Comparison of ENCODE assay signal across 2 cellular contexts in genomic region chr1:157092831-157093230, GRCh38.
TF ChIP-seq lines count a peak whose summit lies in the region.

No MANE protein-coding gene starts in this region.

TF ChIP-seq in liver, 16 proteins besides CTCF, POLR2A, EP300 and RAD21:
- TF ChIP-seq NR2F2 (IDR thresholded peaks at IDR 0.05) (peak; percentile 33), JUND (IDR thresholded peaks at IDR 0.05) (no peak), HNF4A (conservative IDR thresholded peaks at IDR 0.05) (no peak)

TF ChIP-seq in HepG2, 621 proteins besides CTCF, POLR2A, EP300 and RAD21:
- no peak for TF ChIP-seq SALL1 (CRISPR knock-in tag; IDR thresholded peaks at IDR 0.05)
- TF ChIP-seq ELF4 (CRISPR knock-in tag; IDR thresholded peaks at IDR 0.05; ENCODE audit: borderline replicate concordance) = no peak
- TF ChIP-seq TEF (CRISPR knock-in tag; IDR thresholded peaks at IDR 0.05) = no peak
- TF ChIP-seq BRCA1 (CRISPR knock-in tag; IDR thresholded peaks at IDR 0.05) = no peak
- TF ChIP-seq, protein P1, sequence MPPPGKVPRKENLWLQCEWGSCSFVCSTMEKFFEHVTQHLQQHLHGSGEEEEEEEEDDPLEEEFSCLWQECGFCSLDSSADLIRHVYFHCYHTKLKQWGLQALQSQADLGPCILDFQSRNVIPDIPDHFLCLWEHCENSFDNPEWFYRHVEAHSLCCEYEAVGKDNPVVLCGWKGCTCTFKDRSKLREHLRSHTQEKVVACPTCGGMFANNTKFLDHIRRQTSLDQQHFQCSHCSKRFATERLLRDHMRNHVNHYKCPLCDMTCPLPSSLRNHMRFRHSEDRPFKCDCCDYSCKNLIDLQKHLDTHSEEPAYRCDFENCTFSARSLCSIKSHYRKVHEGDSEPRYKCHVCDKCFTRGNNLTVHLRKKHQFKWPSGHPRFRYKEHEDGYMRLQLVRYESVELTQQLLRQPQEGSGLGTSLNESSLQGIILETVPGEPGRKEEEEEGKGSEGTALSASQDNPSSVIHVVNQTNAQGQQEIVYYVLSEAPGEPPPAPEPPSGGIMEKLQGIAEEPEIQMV (CRISPR knock-in tag; IDR thresholded peaks at IDR 0.05; ENCODE audit: low read depth) = no peak
- no peak for TF ChIP-seq DNMT1 (CRISPR knock-in tag; IDR thresholded peaks at IDR 0.05)
- no peak for TF ChIP-seq POGK (CRISPR knock-in tag; conservative IDR thresholded peaks at IDR 0.05)
- TF ChIP-seq, protein P2, sequence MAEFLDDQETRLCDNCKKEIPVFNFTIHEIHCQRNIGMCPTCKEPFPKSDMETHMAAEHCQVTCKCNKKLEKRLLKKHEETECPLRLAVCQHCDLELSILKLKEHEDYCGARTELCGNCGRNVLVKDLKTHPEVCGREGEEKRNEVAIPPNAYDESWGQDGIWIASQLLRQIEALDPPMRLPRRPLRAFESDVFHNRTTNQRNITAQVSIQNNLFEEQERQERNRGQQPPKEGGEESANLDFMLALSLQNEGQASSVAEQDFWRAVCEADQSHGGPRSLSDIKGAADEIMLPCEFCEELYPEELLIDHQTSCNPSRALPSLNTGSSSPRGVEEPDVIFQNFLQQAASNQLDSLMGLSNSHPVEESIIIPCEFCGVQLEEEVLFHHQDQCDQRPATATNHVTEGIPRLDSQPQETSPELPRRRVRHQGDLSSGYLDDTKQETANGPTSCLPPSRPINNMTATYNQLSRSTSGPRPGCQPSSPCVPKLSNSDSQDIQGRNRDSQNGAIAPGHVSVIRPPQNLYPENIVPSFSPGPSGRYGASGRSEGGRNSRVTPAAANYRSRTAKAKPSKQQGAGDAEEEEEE (CRISPR knock-in tag; IDR thresholded peaks at IDR 0.05; ENCODE audit: borderline replicate concordance) = no peak
- TF ChIP-seq RCOR2 (CRISPR knock-in tag; IDR thresholded peaks at IDR 0.05) = no peak
- no peak for TF ChIP-seq GABPB1 (CRISPR knock-in tag; IDR thresholded peaks at IDR 0.05)
- no peak for TF ChIP-seq BORCS8-MEF2B (CRISPR knock-in tag; IDR thresholded peaks at IDR 0.05)
- TF ChIP-seq NR1H2 (CRISPR knock-in tag; IDR thresholded peaks at IDR 0.05; ENCODE audit: borderline replicate concordance, low read depth) = no peak
- TF ChIP-seq ZNF20 (CRISPR knock-in tag; IDR thresholded peaks at IDR 0.05) = no peak
- no peak for TF ChIP-seq NFKB2 (CRISPR knock-in tag; IDR thresholded peaks at IDR 0.05; ENCODE audit: borderline replicate concordance)
- TF ChIP-seq RFX3 (CRISPR knock-in tag; IDR thresholded peaks at IDR 0.05) = no peak
- no peak for TF ChIP-seq SOX13 (IDR thresholded peaks at IDR 0.05)
- TF ChIP-seq SOX13 (CRISPR knock-in tag; conservative IDR thresholded peaks at IDR 0.05 in 1 of 2, IDR thresholded peaks at IDR 0.05 in 1 of 2) = no peak
- no peak for TF ChIP-seq ZNF329 (CRISPR knock-in tag; IDR thresholded peaks at IDR 0.05; ENCODE audit: low read depth)
TF ChIP-seq in HepG2: peak in this region for 0.
